In genomic region chr2:11746376-11746806, GRCh38 we compare ENCODE assay signal across 1 cellular context.
TF ChIP-seq lines count a peak whose summit lies in the region.

A gene with protein sequence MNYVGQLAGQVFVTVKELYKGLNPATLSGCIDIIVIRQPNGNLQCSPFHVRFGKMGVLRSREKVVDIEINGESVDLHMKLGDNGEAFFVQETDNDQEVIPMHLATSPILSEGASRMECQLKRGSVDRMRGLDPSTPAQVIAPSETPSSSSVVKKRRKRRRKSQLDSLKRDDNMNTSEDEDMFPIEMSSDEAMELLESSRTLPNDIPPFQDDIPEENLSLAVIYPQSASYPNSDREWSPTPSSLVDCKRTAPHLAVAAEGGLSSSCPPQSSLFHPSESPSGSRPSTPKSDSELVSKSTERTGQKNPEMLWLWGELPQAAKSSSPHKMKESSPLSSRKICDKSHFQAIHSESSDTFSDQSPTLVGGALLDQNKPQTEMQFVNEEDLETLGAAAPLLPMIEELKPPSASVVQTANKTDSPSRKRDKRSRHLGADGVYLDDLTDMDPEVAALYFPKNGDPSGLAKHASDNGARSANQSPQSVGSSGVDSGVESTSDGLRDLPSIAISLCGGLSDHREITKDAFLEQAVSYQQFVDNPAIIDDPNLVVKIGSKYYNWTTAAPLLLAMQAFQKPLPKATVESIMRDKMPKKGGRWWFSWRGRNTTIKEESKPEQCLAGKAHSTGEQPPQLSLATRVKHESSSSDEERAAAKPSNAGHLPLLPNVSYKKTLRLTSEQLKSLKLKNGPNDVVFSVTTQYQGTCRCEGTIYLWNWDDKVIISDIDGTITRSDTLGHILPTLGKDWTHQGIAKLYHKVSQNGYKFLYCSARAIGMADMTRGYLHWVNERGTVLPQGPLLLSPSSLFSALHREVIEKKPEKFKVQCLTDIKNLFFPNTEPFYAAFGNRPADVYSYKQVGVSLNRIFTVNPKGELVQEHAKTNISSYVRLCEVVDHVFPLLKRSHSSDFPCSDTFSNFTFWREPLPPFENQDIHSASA (plus strand): TSS chr2:11746632. CDS start chr2:11765542, 18,910 bp downstream.

TF ChIP-seq in K562, 482 proteins besides CTCF, POLR2A, EP300 and RAD21 (continued from another document and continues in another):
- TF ChIP-seq ZMIZ1 (IDR thresholded peaks at IDR 0.05; ENCODE audit: low read depth in 2 of 2, low read length in 2 of 2) (peak in 1 of 2 experiments; percentile 27; a peak in 1 of 4 replicates), MYC (IDR thresholded peaks at IDR 0.05; ENCODE audit: low read depth, low read length) (peak; percentile 41; the same call in 1 of the 2 replicates), MYC (CRISPR knock-in tag; IDR thresholded peaks at IDR 0.05; ENCODE audit: borderline replicate concordance, low read depth) (no peak), HNRNPK (IDR thresholded peaks at IDR 0.05; ENCODE audit: low read depth, low read length, poor library complexity, severe bottlenecking) (no peak), RFX5 (IDR thresholded peaks at IDR 0.05; ENCODE audit: low read depth, low read length) (no peak), NONO (IDR thresholded peaks at IDR 0.05; ENCODE audit: low read depth in 2 of 2, low read length in 1 of 2) (peak in 1 of 2 experiments; percentile 60; a peak in 2 of 4 replicates), ESRRB (CRISPR knock-in tag; IDR thresholded peaks at IDR 0.05; ENCODE audit: borderline replicate concordance) (no peak), VEZF1 (CRISPR knock-in tag; IDR thresholded peaks at IDR 0.05) (peak; percentile 91), MEIS2 (IDR thresholded peaks at IDR 0.05; ENCODE audit: partially characterized antibody) (peak; percentile 32), FOXK1 (CRISPR knock-in tag; IDR thresholded peaks at IDR 0.05; ENCODE audit: borderline replicate concordance) (no peak), GABPB1 (CRISPR knock-in tag; IDR thresholded peaks at IDR 0.05) (0 out of 2 replicates have a peak, but pooled peaks have one; percentile 10), ZNF12 (CRISPR knock-in tag; IDR thresholded peaks at IDR 0.05) (no peak), NR3C1 (CRISPR knock-in tag; IDR thresholded peaks at IDR 0.05) (0 out of 2 replicates have a peak, but pooled peaks have one; percentile 13), FIP1L1 (IDR thresholded peaks at IDR 0.05; ENCODE audit: low read depth, low read length, poor library complexity, severe bottlenecking) (peak; percentile 30), ZNF324 (CRISPR knock-in tag; IDR thresholded peaks at IDR 0.05) (no peak), CTBP1 (IDR thresholded peaks at IDR 0.05; ENCODE audit: borderline replicate concordance) (no peak), HDAC1 (IDR thresholded peaks at IDR 0.05) (peak in 1 of 2 experiments; percentile 28; a peak in 1 of 4 replicates), RBM25 (IDR thresholded peaks at IDR 0.05; ENCODE audit: low read depth, low read length, severe bottlenecking) (peak; percentile 12), HMGN3 (IDR thresholded peaks at IDR 0.05; ENCODE audit: borderline replicate concordance, extremely low read depth, insufficient read length, low read depth, low read length) (peak; percentile 92), SAP30 (IDR thresholded peaks at IDR 0.05; ENCODE audit: borderline replicate concordance, insufficient read depth, low read depth, low read length, poor library complexity, severe bottlenecking) (peak; percentile 55), ZNF584 (CRISPR knock-in tag; IDR thresholded peaks at IDR 0.05; ENCODE audit: low read depth) (no peak), EHMT2 (IDR thresholded peaks at IDR 0.05) (0 out of 2 replicates have a peak, but pooled peaks have one; percentile 0), ZNF121 (CRISPR knock-in tag; conservative IDR thresholded peaks at IDR 0.05) (no peak), POLR2G (IDR thresholded peaks at IDR 0.05; ENCODE audit: low read depth, low read length) (peak; percentile 91), ELF4 (CRISPR knock-in tag; IDR thresholded peaks at IDR 0.05) (no peak), ZNF76 (CRISPR knock-in tag; IDR thresholded peaks at IDR 0.05; ENCODE audit: borderline replicate concordance) (no peak), ZNF695 (CRISPR knock-in tag; IDR thresholded peaks at IDR 0.05) (no peak), TCF3 (CRISPR knock-in tag; IDR thresholded peaks at IDR 0.05) (peak; percentile 28; the same call in 1 of the 2 replicates), FOXJ2 (tag; IDR thresholded peaks at IDR 0.05) (no peak; the same call in 1 of the 2 replicates), PML (IDR thresholded peaks at IDR 0.05; ENCODE audit: low read length) (0 out of 2 replicates have a peak, but pooled peaks have one; percentile 32), BRD9 (IDR thresholded peaks at IDR 0.05; ENCODE audit: low read depth, partially characterized antibody) (peak; percentile 24), RBM22 (IDR thresholded peaks at IDR 0.05; ENCODE audit: low read depth, low read length, poor library complexity, severe bottlenecking) (no peak), CREB5 (CRISPR knock-in tag; IDR thresholded peaks at IDR 0.05) (no peak), KLF13 (tag; IDR thresholded peaks at IDR 0.05; ENCODE audit: borderline replicate concordance, low read depth) (no peak), TOE1 (IDR thresholded peaks at IDR 0.05; ENCODE audit: borderline replicate concordance) (peak; percentile 73; the same call in 1 of the 2 replicates), TOE1 (CRISPR knock-in tag; IDR thresholded peaks at IDR 0.05; ENCODE audit: borderline replicate concordance, low read depth) (no peak), TEAD2 (tag; IDR thresholded peaks at IDR 0.05) (peak; percentile 58; the same call in 1 of the 2 replicates), YY1 (IDR thresholded peaks at IDR 0.05; ENCODE audit: borderline replicate concordance in 1 of 3, control insufficient read depth in 1 of 3, extremely low read depth in 1 of 3, insufficient read depth in 3 of 3, insufficient read length in 1 of 3, insufficient replicate concordance in 2 of 3, low read depth in 1 of 3, low read length in 2 of 3) (peak in 2 of 3 experiments; percentile 35 to 70), CEBPG (CRISPR knock-in tag; IDR thresholded peaks at IDR 0.05) (no peak), CEBPG (tag; conservative IDR thresholded peaks at IDR 0.05 in 1 of 2, IDR thresholded peaks at IDR 0.05 in 1 of 2) (no peak)
- TF ChIP-seq, protein P1, sequence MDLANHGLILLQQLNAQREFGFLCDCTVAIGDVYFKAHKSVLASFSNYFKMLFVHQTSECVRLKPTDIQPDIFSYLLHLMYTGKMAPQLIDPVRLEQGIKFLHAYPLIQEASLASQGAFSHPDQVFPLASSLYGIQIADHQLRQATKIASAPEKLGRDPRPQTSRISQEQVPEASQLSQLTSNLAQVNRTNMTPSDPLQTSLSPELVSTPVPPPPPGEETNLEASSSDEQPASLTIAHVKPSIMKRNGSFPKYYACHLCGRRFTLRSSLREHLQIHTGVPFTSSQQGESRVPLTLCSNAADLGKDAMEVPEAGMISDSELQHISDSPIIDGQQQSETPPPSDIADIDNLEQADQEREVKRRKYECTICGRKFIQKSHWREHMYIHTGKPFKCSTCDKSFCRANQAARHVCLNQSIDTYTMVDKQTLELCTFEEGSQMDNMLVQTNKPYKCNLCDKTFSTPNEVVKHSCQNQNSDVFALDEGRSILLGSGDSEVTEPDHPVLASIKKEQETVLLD (IDR thresholded peaks at IDR 0.05) = no peak
- TF ChIP-seq, protein P2, sequence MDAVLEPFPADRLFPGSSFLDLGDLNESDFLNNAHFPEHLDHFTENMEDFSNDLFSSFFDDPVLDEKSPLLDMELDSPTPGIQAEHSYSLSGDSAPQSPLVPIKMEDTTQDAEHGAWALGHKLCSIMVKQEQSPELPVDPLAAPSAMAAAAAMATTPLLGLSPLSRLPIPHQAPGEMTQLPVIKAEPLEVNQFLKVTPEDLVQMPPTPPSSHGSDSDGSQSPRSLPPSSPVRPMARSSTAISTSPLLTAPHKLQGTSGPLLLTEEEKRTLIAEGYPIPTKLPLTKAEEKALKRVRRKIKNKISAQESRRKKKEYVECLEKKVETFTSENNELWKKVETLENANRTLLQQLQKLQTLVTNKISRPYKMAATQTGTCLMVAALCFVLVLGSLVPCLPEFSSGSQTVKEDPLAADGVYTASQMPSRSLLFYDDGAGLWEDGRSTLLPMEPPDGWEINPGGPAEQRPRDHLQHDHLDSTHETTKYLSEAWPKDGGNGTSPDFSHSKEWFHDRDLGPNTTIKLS (IDR thresholded peaks at IDR 0.05; ENCODE audit: borderline replicate concordance, low read depth) = no peak
- TF ChIP-seq, protein P3, sequence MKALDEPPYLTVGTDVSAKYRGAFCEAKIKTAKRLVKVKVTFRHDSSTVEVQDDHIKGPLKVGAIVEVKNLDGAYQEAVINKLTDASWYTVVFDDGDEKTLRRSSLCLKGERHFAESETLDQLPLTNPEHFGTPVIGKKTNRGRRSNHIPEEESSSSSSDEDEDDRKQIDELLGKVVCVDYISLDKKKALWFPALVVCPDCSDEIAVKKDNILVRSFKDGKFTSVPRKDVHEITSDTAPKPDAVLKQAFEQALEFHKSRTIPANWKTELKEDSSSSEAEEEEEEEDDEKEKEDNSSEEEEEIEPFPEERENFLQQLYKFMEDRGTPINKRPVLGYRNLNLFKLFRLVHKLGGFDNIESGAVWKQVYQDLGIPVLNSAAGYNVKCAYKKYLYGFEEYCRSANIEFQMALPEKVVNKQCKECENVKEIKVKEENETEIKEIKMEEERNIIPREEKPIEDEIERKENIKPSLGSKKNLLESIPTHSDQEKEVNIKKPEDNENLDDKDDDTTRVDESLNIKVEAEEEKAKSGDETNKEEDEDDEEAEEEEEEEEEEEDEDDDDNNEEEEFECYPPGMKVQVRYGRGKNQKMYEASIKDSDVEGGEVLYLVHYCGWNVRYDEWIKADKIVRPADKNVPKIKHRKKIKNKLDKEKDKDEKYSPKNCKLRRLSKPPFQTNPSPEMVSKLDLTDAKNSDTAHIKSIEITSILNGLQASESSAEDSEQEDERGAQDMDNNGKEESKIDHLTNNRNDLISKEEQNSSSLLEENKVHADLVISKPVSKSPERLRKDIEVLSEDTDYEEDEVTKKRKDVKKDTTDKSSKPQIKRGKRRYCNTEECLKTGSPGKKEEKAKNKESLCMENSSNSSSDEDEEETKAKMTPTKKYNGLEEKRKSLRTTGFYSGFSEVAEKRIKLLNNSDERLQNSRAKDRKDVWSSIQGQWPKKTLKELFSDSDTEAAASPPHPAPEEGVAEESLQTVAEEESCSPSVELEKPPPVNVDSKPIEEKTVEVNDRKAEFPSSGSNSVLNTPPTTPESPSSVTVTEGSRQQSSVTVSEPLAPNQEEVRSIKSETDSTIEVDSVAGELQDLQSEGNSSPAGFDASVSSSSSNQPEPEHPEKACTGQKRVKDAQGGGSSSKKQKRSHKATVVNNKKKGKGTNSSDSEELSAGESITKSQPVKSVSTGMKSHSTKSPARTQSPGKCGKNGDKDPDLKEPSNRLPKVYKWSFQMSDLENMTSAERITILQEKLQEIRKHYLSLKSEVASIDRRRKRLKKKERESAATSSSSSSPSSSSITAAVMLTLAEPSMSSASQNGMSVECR (CRISPR knock-in tag; IDR thresholded peaks at IDR 0.05) = peak; percentile 82; the same call in 1 of the 2 replicates
